In the genomic region with DNA sequence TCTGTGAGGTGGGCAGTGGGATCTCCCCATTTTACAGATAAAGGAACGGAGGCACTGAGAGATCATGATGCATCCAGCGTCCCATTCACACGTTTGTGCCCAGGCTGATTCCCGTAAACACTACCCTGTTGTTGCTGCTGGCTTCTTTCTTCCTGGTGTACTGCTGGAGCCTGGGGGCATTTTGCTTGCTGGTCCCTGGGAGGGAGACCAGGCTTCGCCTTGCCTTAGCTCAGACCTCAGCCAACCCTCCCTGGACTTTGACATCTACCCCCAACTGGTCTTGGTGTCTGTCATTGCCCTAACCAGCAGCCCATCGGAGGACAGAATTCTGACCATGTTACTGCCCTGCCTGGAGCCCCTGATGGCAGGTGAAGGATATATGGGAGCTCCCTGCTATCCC, we compare ENCODE assay signal across 22 cellular contexts.
DNase-seq lines count a peak whose midpoint lies in the region; FAIRE-seq and TF ChIP-seq lines count a peak whose summit lies in the region.
"Had no signal": no experiment of that assay in that cellular context is flagged by ENCODE, and none has a peak within 500 bp of the region (broad histone marks: within the 10 kb centered on the region; RNA-seq: fewer than 3 reads in every experiment).

No MANE protein-coding gene starts in this region.

- H3K4me3 Mint-ChIP-seq in neural crest cell = no peak overlapping the region
- H3K4me3 Mint-ChIP-seq in activated CD4-positive, alpha-beta memory T cell treated with anti-CD3 and anti-CD28 coated beads, Interleukin-2, amount 10 ng/mL, durations not matched to agents 7 days and 5 days = no peak overlapping the region
- H3K4me3 Mint-ChIP-seq: activated CD4-positive, alpha-beta T cell treated with anti-CD3 and anti-CD28 coated beads for 36 hours; B cell; natural killer cell had no signal

- no peak for TF ChIP-seq POLR2A in GM12892 (IDR thresholded peaks at IDR 0.05; ENCODE audit: low read depth, low read length)

- H3K36me3 Mint-ChIP-seq in neural crest cell (ENCODE audit: low read depth) = peaks cover 16% of the 10 kb centered on the region
- no peaks in the 10 kb centered on the region for H3K36me3 Mint-ChIP-seq in activated CD4-positive, alpha-beta memory T cell treated with anti-CD3 and anti-CD28 coated beads, Interleukin-2, amount 10 ng/mL, durations not matched to agents 7 days and 5 days (ENCODE audit: low read depth)
- H3K36me3 Mint-ChIP-seq: natural killer cell had no signal

- peaks cover 44% of the 10 kb centered on the region for H3K4me1 Mint-ChIP-seq in neural crest cell
- H3K4me1 Mint-ChIP-seq in activated CD4-positive, alpha-beta memory T cell treated with anti-CD3 and anti-CD28 coated beads, Interleukin-2, amount 10 ng/mL, durations not matched to agents 7 days and 5 days = no peaks in the 10 kb centered on the region
- H3K4me1 Mint-ChIP-seq: activated CD4-positive, alpha-beta T cell treated with anti-CD3 and anti-CD28 coated beads for 36 hours; B cell had no signal

- DNase-seq in cardiac septum (ENCODE audit: low spot score) (peak; percentile 64), left ventricle myocardium inferior (no peak), epithelial cell of prostate (ENCODE audit: low read depth, low spot score) (no peak), neural crest cell (ENCODE audit: low read depth, low spot score) (no peak), GDM1 (lab: John Stamatoyannopoulos, UW) (no peak), GM13977 (ENCODE audit: low spot score) (no peak), GM12892 (ENCODE audit: insufficient read length) (no peak)
- DNase-seq in activated CD4-positive, alpha-beta memory T cell treated with anti-CD3 and anti-CD28 coated beads, Interleukin-2, amount 10 ng/mL, durations not matched to agents 7 days and 5 days = no peak
- DNase-seq: 8988T; activated CD4-positive, alpha-beta T cell treated with anti-CD3 and anti-CD28 coated beads for 36 hours; activated naive CD4-positive, alpha-beta T cell treated with Interleukin-2 at 50 U/mL for 16 hours; activated T-cell treated with anti-CD3 and anti-CD28 coated beads, Interleukin-2, amount 50 U/mL, for 48 hours; H7; left ventricle myocardium superior; midbrain; natural killer cell; NCI-H510A treated with DMSO at 0.1 percent for 48 hours; stimulated activated naive CD4-positive, alpha-beta T cell treated with Interleukin-2 at 50 U/mL for 16 hours; T-helper 2 cell; testis had no signal

- intact Hi-C loops in cardiac septum (cut with DNase I) (no loop called here), left ventricle myocardium inferior (cut with micrococcal nuclease) (no loop called here)

- H3K36me3 ChIP-seq in left ventricle myocardium inferior = no peaks in the 10 kb centered on the region
- H3K36me3 ChIP-seq: cardiac muscle cell had no signal

- CTCF ChIA-PET in activated CD4-positive, alpha-beta memory T cell treated with anti-CD3 and anti-CD28 coated beads, Interleukin-2, amount 10 ng/mL, durations not matched to agents 7 days and 5 days (lab: Charles Lee) = no interaction called here

- in situ Hi-C loops in GM13977 (cut with MboI; ENCODE audit: low pct_unique_long_range_greater_than_20kb, low sequenced_read_pairs, unreplicated experiment) = no loop called here

- H3K4me1 ChIP-seq in left ventricle myocardium inferior = peaks cover 19% of the 10 kb centered on the region

- H3K27ac ChIP-seq in left ventricle myocardium inferior (replicated peaks) = no peak overlapping the region
- peak overlapping the region; percentile 78 for H3K27ac ChIP-seq in epithelial cell of prostate
- H3K27ac ChIP-seq: cardiac muscle cell, testis had no signal

- no peak overlapping the region for H3K4me3 ChIP-seq in left ventricle myocardium inferior
- H3K4me3 ChIP-seq: cardiac muscle cell, testis had no signal

- FAIRE-seq in GM12892 (lab: Jason Lieb, UNC) = no peak

- POLR2A ChIA-PET in activated CD4-positive, alpha-beta memory T cell treated with anti-CD3 and anti-CD28 coated beads, Interleukin-2, amount 10 ng/mL, durations not matched to agents 7 days and 5 days (lab: Charles Lee) = no interaction called here

- H3K9me3 ChIP-seq in left ventricle myocardium inferior (replicated peaks) = no peaks in the 10 kb centered on the region
- H3K9me3 ChIP-seq: testis had no signal

- no peaks in the 10 kb centered on the region for H3K27me3 ChIP-seq in left ventricle myocardium inferior (ENCODE audit: low read depth)
- H3K27me3 ChIP-seq: cardiac muscle cell, testis had no signal

- TF ChIP-seq CTCF in left ventricle myocardium inferior (IDR thresholded peaks at IDR 0.05; ENCODE audit: borderline replicate concordance) (no peak), neural crest cell (conservative IDR thresholded peaks at IDR 0.05) (no peak), GM13977 (IDR thresholded peaks at IDR 0.05; ENCODE audit: extremely low read depth, insufficient read depth, missing control alignments) (no peak)

- H3K27me3 Mint-ChIP-seq in neural crest cell (ENCODE audit: low read depth) = no peaks in the 10 kb centered on the region
- no peaks in the 10 kb centered on the region for H3K27me3 Mint-ChIP-seq in activated CD4-positive, alpha-beta memory T cell treated with anti-CD3 and anti-CD28 coated beads, Interleukin-2, amount 10 ng/mL, durations not matched to agents 7 days and 5 days
- H3K27me3 Mint-ChIP-seq: activated CD4-positive, alpha-beta T cell treated with anti-CD3 and anti-CD28 coated beads for 36 hours had no signal

- no peaks in the 10 kb centered on the region for H3K9me3 Mint-ChIP-seq in neural crest cell
- no peaks in the 10 kb centered on the region for H3K9me3 Mint-ChIP-seq in activated CD4-positive, alpha-beta memory T cell treated with anti-CD3 and anti-CD28 coated beads, Interleukin-2, amount 10 ng/mL, durations not matched to agents 7 days and 5 days
- H3K9me3 Mint-ChIP-seq: natural killer cell had no signal

- peak overlapping the region; percentile 9 for H3K27ac Mint-ChIP-seq in neural crest cell (ENCODE audit: unreplicated experiment)
- H3K27ac Mint-ChIP-seq in activated CD4-positive, alpha-beta memory T cell treated with anti-CD3 and anti-CD28 coated beads, Interleukin-2, amount 10 ng/mL, durations not matched to agents 7 days and 5 days = no peak overlapping the region
- H3K27ac Mint-ChIP-seq: activated CD4-positive, alpha-beta T cell treated with anti-CD3 and anti-CD28 coated beads for 36 hours; B cell; natural killer cell had no signal
